7 cellular contexts compared by ENCODE assay signal in genomic region chr9:101387871-101388506, GRCh38. TPM values are rescaled to one million over a fixed set of nuclear protein-coding genes. Genes with fewer than 3 reads are reported as not detected.
DNase-seq lines count a peak whose midpoint lies in the region; ATAC-seq and TF ChIP-seq lines count a peak whose summit lies in the region.

No MANE protein-coding gene starts in this region.

- intact Hi-C loops in HCT116 (cut with micrococcal nuclease): no loop called here
- intact Hi-C loops in left ventricle myocardium superior (cut with micrococcal nuclease): no loop called here

- H2AFZ ChIP-seq in HCT116 (ENCODE audit: low read depth, low read length, poor library complexity, severe bottlenecking): no peak overlapping the region

- no peaks in the 10 kb centered on the region for H3K9me3 ChIP-seq in HCT116 (ENCODE audit: control insufficient read depth in 1 of 2, insufficient read depth in 1 of 2, low read depth in 1 of 2, low read length in 2 of 2)
- peaks cover 12% of the 10 kb centered on the region for H3K9me3 ChIP-seq in thoracic aorta

- ATAC-seq in HCT116 (peak; percentile 97), left ventricle myocardium superior (peak; percentile 36), thoracic aorta (ENCODE audit: insufficient number of reproducible peaks, low FRiP score, low read depth) (no peak)

- H3K4me1 ChIP-seq in HCT116 (ENCODE audit: control insufficient read depth in 1 of 2, insufficient read depth in 2 of 2, low read length in 2 of 2) (no peaks in the 10 kb centered on the region), thoracic aorta (ENCODE audit: control insufficient read depth in 1 of 2, low read depth in 2 of 2) (no peaks in the 10 kb centered on the region)

- TF ChIP-seq CTCF in GM10248 (IDR thresholded peaks at IDR 0.05; ENCODE audit: control extremely low read depth, extremely low read depth, low read depth, missing control alignments) (peak; percentile 31), HCT116 (IDR thresholded peaks at IDR 0.05 in 2 of 3, conservative IDR thresholded peaks at IDR 0.05 in 1 of 3; ENCODE audit: borderline replicate concordance in 1 of 3, insufficient read depth in 1 of 3, low read depth in 2 of 3, low read length in 2 of 3) (peak; percentile 45 to 75 (median 70); a peak in 5 of 6 replicates), VCaP (conservative IDR thresholded peaks at IDR 0.05) (peak; percentile 73), thoracic aorta (IDR thresholded peaks at IDR 0.05) (peak; percentile 12)

- CTCF ChIA-PET in GM10248 (lab: Yijun Ruan, JAX) (interaction anchor here (1.0 to 1.8 kb wide), 8 partner anchors 7 to 674 kb away, joined by 3 to 9 read pairs (median 6); partner anchors contain the start of genes MRPL50 and ZNF189), HCT116 (lab: Charles Lee) (interaction anchor here (0.7 to 2.2 kb wide), 14 partner anchors 8 to 786 kb away, joined by 3 to 21 read pairs (median 6); partner anchors contain the start of genes MRPL50 and ZNF189)

- H3K4me2 ChIP-seq in HCT116 (ENCODE audit: low read length): no peak overlapping the region

- RAD21 ChIA-PET in HCT116 (lab: Charles Lee; ENCODE audit: low non-redundant PET in 1 of 2, low total read pairs in 2 of 2, uncharacterized antibody in 2 of 2, unreplicated experiment in 2 of 2): interaction anchor here in 1 of 2 experiments (1.0 kb wide), 1 partner anchor 269 kb away, joined by 3 read pairs; no protein-coding TSS in a partner anchor

- H3K27me3 ChIP-seq in HCT116 (ENCODE audit: insufficient read depth, low read length): no peaks in the 10 kb centered on the region
- H3K27me3 ChIP-seq in thoracic aorta (replicated peaks; ENCODE audit: insufficient read depth): no peaks in the 10 kb centered on the region

- H3K4me3 ChIP-seq in HCT116 (replicated peaks in 1 of 2; ENCODE audit: low read depth in 1 of 2, low read length in 2 of 2) (no peak overlapping the region), thoracic aorta (no peak overlapping the region)

- no peak for TF ChIP-seq POLR2A in HCT116 (IDR thresholded peaks at IDR 0.05; ENCODE audit: borderline replicate concordance, extremely low read depth, insufficient read depth, insufficient read length)

- H3K79me2 ChIP-seq in HCT116 (ENCODE audit: insufficient read depth, low read length): peaks cover 28% of the 10 kb centered on the region

- BruUV-seq in HCT116 (replicated peaks; lab: Mats Ljungman, UMichigan): no TSS peak

- H3K27ac ChIP-seq in HCT116 (ENCODE audit: low read depth, low read length) (no peak overlapping the region), VCaP (peak overlapping the region; percentile 45; the same call in 1 of the 2 replicates), thoracic aorta (no peak overlapping the region)

- H3K9me2 ChIP-seq in HCT116 (ENCODE audit: insufficient read depth): no peaks in the 10 kb centered on the region

- POLR2A ChIA-PET in GM10248 (lab: Yijun Ruan, JAX) (no interaction called here), HCT116 (lab: Charles Lee) (interaction anchor here (1.4 kb wide), 1 partner anchor 11 kb away, joined by 10 read pairs; the partner anchor contains the start of genes MRPL50 and ZNF189)

- peak; percentile 47 for TF ChIP-seq RAD21 in HCT116 (IDR thresholded peaks at IDR 0.05; ENCODE audit: low read depth)

- H3K9ac ChIP-seq in HCT116 (ENCODE audit: low read length): no peak overlapping the region

- DNase-seq in GM10248 (ENCODE audit: extremely low spot score) (no peak), HCT116 (ENCODE audit: low read depth, low spot score) (peak; percentile 58), NCI-H146 (lab: John Stamatoyannopoulos, UW) (peak; percentile 70), left ventricle myocardium superior (no peak), thoracic aorta (ENCODE audit: low spot score) (no peak), occipital lobe (lab: John Stamatoyannopoulos, UW) (no peak)

- H4K20me1 ChIP-seq in HCT116 (ENCODE audit: insufficient read depth): peaks cover 16% of the 10 kb centered on the region; the same call in 1 of the 2 replicates

- H3K36me3 ChIP-seq in HCT116 (ENCODE audit: control insufficient read depth in 1 of 2, insufficient read depth in 2 of 2, low read length in 2 of 2) (peaks cover 10 to 14% of the 10 kb centered on the region in 2 experiments; a peak in 3 of 4 replicates), thoracic aorta (peaks cover 6% of the 10 kb centered on the region)

TF ChIP-seq in HCT116, 20 proteins besides CTCF, POLR2A, EP300 and RAD21 (continues in another document):
- no peak for TF ChIP-seq SP1 (IDR thresholded peaks at IDR 0.05; ENCODE audit: low read depth)
- no peak for TF ChIP-seq TCF7L2 (IDR thresholded peaks at IDR 0.05; ENCODE audit: borderline replicate concordance, extremely low read depth, insufficient read depth, insufficient read length)
- TF ChIP-seq CBX3 (IDR thresholded peaks at IDR 0.05; ENCODE audit: low read depth): no peak
- TF ChIP-seq, protein P1, sequence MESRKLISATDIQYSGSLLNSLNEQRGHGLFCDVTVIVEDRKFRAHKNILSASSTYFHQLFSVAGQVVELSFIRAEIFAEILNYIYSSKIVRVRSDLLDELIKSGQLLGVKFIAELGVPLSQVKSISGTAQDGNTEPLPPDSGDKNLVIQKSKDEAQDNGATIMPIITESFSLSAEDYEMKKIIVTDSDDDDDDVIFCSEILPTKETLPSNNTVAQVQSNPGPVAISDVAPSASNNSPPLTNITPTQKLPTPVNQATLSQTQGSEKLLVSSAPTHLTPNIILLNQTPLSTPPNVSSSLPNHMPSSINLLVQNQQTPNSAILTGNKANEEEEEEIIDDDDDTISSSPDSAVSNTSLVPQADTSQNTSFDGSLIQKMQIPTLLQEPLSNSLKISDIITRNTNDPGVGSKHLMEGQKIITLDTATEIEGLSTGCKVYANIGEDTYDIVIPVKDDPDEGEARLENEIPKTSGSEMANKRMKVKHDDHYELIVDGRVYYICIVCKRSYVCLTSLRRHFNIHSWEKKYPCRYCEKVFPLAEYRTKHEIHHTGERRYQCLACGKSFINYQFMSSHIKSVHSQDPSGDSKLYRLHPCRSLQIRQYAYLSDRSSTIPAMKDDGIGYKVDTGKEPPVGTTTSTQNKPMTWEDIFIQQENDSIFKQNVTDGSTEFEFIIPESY (IDR thresholded peaks at IDR 0.05; ENCODE audit: extremely low read depth, insufficient replicate concordance, low read length): no peak
- TF ChIP-seq POLR2AphosphoS5 (IDR thresholded peaks at IDR 0.05; ENCODE audit: low read depth, low read length): no peak
- no peak for TF ChIP-seq ZNF274 (IDR thresholded peaks at IDR 0.05; ENCODE audit: low read depth, low read length)
- no peak for TF ChIP-seq MAX (IDR thresholded peaks at IDR 0.05)
- TF ChIP-seq EZH2 (IDR thresholded peaks at IDR 0.05): no peak
- TF ChIP-seq SRF (IDR thresholded peaks at IDR 0.05; ENCODE audit: low read depth): no peak
- TF ChIP-seq REST (IDR thresholded peaks at IDR 0.05; ENCODE audit: low read depth): no peak
- no peak for TF ChIP-seq CEBPB (IDR thresholded peaks at IDR 0.05; ENCODE audit: low read depth)
- no peak for TF ChIP-seq YY1 (IDR thresholded peaks at IDR 0.05; ENCODE audit: extremely low read depth, insufficient replicate concordance, low read depth, low read length)
- no peak for TF ChIP-seq ZFX (IDR thresholded peaks at IDR 0.05)
- no peak for TF ChIP-seq JUND (IDR thresholded peaks at IDR 0.05)
- TF ChIP-seq EZH2phosphoT487 (IDR thresholded peaks at IDR 0.05; ENCODE audit: borderline replicate concordance): no peak
- TF ChIP-seq SIN3A (IDR thresholded peaks at IDR 0.05; ENCODE audit: low read depth): no peak
- no peak for TF ChIP-seq ELF1 (IDR thresholded peaks at IDR 0.05; ENCODE audit: borderline replicate concordance, low read depth)

RNA-seq across cellular contexts. Expression of gene BAAT, which starts 3.2 kb away (rescaled TPM):
- total RNA-seq in HCT116 (2021; ENCODE audit: unreplicated experiment) (0.25 TPM), left ventricle myocardium superior (not detected), thoracic aorta (under 1 TPM in 1 of 2 donors, not detected in 1; 0.92 TPM), occipital lobe (0.31 TPM)
- 0.03 TPM in 1 of 2 replicates, not detected in the other for polyA plus RNA-seq in HCT116 (2012)

RNA-seq across cellular contexts. Expression of gene MRPL50, which starts 10.4 kb away (rescaled TPM):
- total RNA-seq in HCT116 (2021; ENCODE audit: unreplicated experiment) (14.6 TPM), left ventricle myocardium superior (18.2 TPM), thoracic aorta (10 to 100 TPM in 1 of 2 donors, 1 to 10 TPM in 1; 9.5 to 16.3 TPM), occipital lobe (55.8 TPM)
- polyA plus RNA-seq in HCT116 (2012): 4.9 and 6.7 TPM in 2 replicates

RNA-seq across cellular contexts. Expression of gene ZNF189, which starts 10.7 kb away (rescaled TPM):
- total RNA-seq in HCT116 (2021; ENCODE audit: unreplicated experiment) (10.6 TPM), left ventricle myocardium superior (17.5 TPM), thoracic aorta (10 to 100 TPM; 20.4 to 28.2 TPM), occipital lobe (56.5 TPM)
- polyA plus RNA-seq in HCT116 (2012): 1.9 and 3.7 TPM in 2 replicates

RNA-seq across cellular contexts. Expression of gene ALDOB, which starts 47.6 kb away (rescaled TPM):
- total RNA-seq in HCT116 (2021; ENCODE audit: unreplicated experiment) (1.2 TPM), left ventricle myocardium superior (0.35 TPM), thoracic aorta (not detected), occipital lobe (0.16 TPM)
- polyA plus RNA-seq in HCT116 (2012): 0.04 TPM in 1 of 2 replicates, not detected in the other

Comparison
In these comparisons a context has a peak if more than half of its experiments do, and no peak if none do; other contexts are left out.
1. DNase-seq: peak in HCT116 (single experiment) and NCI-H146 (single experiment); none in GM10248 (single experiment), left ventricle myocardium superior (single experiment), thoracic aorta (single experiment) and occipital lobe (single experiment).
2. CTCF ChIP-seq: peak in every context shown above with its lines; median percentile 73 in VCaP; 70 in HCT116; 31 in GM10248; 12 in thoracic aorta.